Comparison of ENCODE assay signal across 8 cellular contexts in genomic region chr17:41678907-41679739, GRCh38. TPM values are rescaled to one million over a fixed set of nuclear protein-coding genes. Genes with fewer than 3 reads are reported as not detected.
A peak's percentile ranks its signal among the peaks of the same experiment; 100 is the strongest.
DNase-seq lines count a peak whose midpoint lies in the region; ATAC-seq, FAIRE-seq and TF ChIP-seq lines count a peak whose summit lies in the region.

No MANE protein-coding gene starts in this region.

- peaks cover 32% of the 10 kb centered on the region for H3K4me1 Mint-ChIP-seq in activated CD4-positive, alpha-beta T cell treated with anti-CD3 and anti-CD28 coated beads for 36 hours

- TF ChIP-seq CTCF in epithelial cell of proximal tubule (conservative IDR thresholded peaks at IDR 0.05; ENCODE audit: low read depth, low read length) (peak; percentile 49), parathyroid adenoma (IDR thresholded peaks at IDR 0.05) (peak; percentile 11)

- H3K9ac ChIP-seq in parathyroid adenoma, result no peak overlapping the region

- H3K36me3 ChIP-seq in parathyroid adenoma (ENCODE audit: control insufficient read depth, insufficient read depth, low read length), result no peaks in the 10 kb centered on the region

- H3K36me3 Mint-ChIP-seq in activated CD4-positive, alpha-beta T cell treated with anti-CD3 and anti-CD28 coated beads for 36 hours (ENCODE audit: low read depth), result peaks cover 5% of the 10 kb centered on the region

- H3K27ac ChIP-seq in parathyroid adenoma, result peak overlapping the region; percentile 60

- peak overlapping the region; percentile 94 for H3K27ac Mint-ChIP-seq in activated CD4-positive, alpha-beta T cell treated with anti-CD3 and anti-CD28 coated beads for 36 hours

- H3K4me2 ChIP-seq in parathyroid adenoma (ENCODE audit: low read length), result peak overlapping the region; percentile 49

- peak; percentile 45 for ATAC-seq in GM19324 (IDR thresholded peaks at IDR 0.05; ENCODE audit: low FRiP score, unreplicated experiment)
- ATAC-seq in activated CD4-positive, alpha-beta T cell treated with anti-CD3 and anti-CD28 coated beads for 36 hours, result peak; percentile 91
- no peak for ATAC-seq in GM18519 (IDR thresholded peaks at IDR 0.05; ENCODE audit: low FRiP score, unreplicated experiment)

- no peak for FAIRE-seq in HTR-8/SVneo (lab: Jason Lieb, UNC)

- H3K9me3 ChIP-seq in parathyroid adenoma (ENCODE audit: control insufficient read depth, low read length), result no peaks in the 10 kb centered on the region

- CTCF ChIA-PET in activated CD4-positive, alpha-beta T cell treated with anti-CD3 and anti-CD28 coated beads for 36 hours (lab: Charles Lee), result interaction anchor here (0.6 to 4.5 kb wide), 10 partner anchors 11 to 1117 kb away, joined by 3 to 73 read pairs (median 6); partner anchors contain the start of gene EIF1

- peak overlapping the region; percentile 48 for H2AFZ ChIP-seq in parathyroid adenoma

- H3K4me1 ChIP-seq in parathyroid adenoma, result no peaks in the 10 kb centered on the region

- H3K27me3 Mint-ChIP-seq in activated CD4-positive, alpha-beta T cell treated with anti-CD3 and anti-CD28 coated beads for 36 hours, result no peaks in the 10 kb centered on the region

- intact Hi-C loops in activated CD4-positive, alpha-beta T cell treated with anti-CD3 and anti-CD28 coated beads for 36 hours (cut with DNase I, micrococcal nuclease), result loop anchor here (1.0 to 5.0 kb wide), 4 partner anchors 9 to 1067 kb away; partner anchors contain the start of gene EIF1 (in 2 of the 2)

- DNase-seq in AML-193 (lab: John Stamatoyannopoulos, UW) (peak; percentile 92 to 94), HTR-8/SVneo (ENCODE audit: insufficient read length, low spot score) (peak; percentile 53), epithelial cell of proximal tubule (ENCODE audit: low read depth) (peak; percentile 83), mucosa of gallbladder (ENCODE audit: low spot score) (no peak)
- peak; percentile 79 for DNase-seq in activated CD4-positive, alpha-beta T cell treated with anti-CD3 and anti-CD28 coated beads for 36 hours

- POLR2A ChIA-PET in activated CD4-positive, alpha-beta T cell treated with anti-CD3 and anti-CD28 coated beads for 36 hours (lab: Charles Lee), result interaction anchor here (0.6 to 3.9 kb wide), 9 partner anchors 9 to 1137 kb away, joined by 3 to 147 read pairs (median 3); partner anchors contain the start of gene EIF1

- peak overlapping the region; percentile 72 for H3K4me3 Mint-ChIP-seq in activated CD4-positive, alpha-beta T cell treated with anti-CD3 and anti-CD28 coated beads for 36 hours

- H3K4me3 ChIP-seq in epithelial cell of proximal tubule (ENCODE audit: low read depth, low read length) (peak overlapping the region; percentile 53), parathyroid adenoma (ENCODE audit: low read depth, low read length) (no peak overlapping the region)

- H3K27me3 ChIP-seq in parathyroid adenoma (ENCODE audit: control insufficient read depth, insufficient read depth, low read length), result no peaks in the 10 kb centered on the region

- no peaks in the 10 kb centered on the region for H3K79me2 ChIP-seq in parathyroid adenoma

- no peaks in the 10 kb centered on the region for H3K9me3 Mint-ChIP-seq in activated CD4-positive, alpha-beta T cell treated with anti-CD3 and anti-CD28 coated beads for 36 hours (ENCODE audit: low read depth)

RNA-seq across cellular contexts. Expression of gene EIF1, which starts 9.6 kb away (rescaled TPM):
- 100 to 1,000 TPM; 869 to 977 TPM for total RNA-seq in activated CD4-positive, alpha-beta T cell treated with anti-CD3 and anti-CD28 coated beads for 36 hours
- total RNA-seq in epithelial cell of proximal tubule (59.0 and 86.7 TPM in 2 replicates), mucosa of gallbladder (723 TPM)

RNA-seq across cellular contexts. Expression of gene GAST, which starts 33.0 kb away (rescaled TPM):
- total RNA-seq in activated CD4-positive, alpha-beta T cell treated with anti-CD3 and anti-CD28 coated beads for 36 hours, result not detected
- total RNA-seq in epithelial cell of proximal tubule (not detected in 2 replicates), mucosa of gallbladder (not detected)

RNA-seq across cellular contexts. Expression of gene KRT17, which starts 54.7 kb away (rescaled TPM):
- total RNA-seq in activated CD4-positive, alpha-beta T cell treated with anti-CD3 and anti-CD28 coated beads for 36 hours, result not detected
- total RNA-seq in epithelial cell of proximal tubule (20.8 and 88.8 TPM in 2 replicates), mucosa of gallbladder (not detected)

RNA-seq across cellular contexts. Expression of gene HAP1, which starts 55.3 kb away (rescaled TPM):
- total RNA-seq in activated CD4-positive, alpha-beta T cell treated with anti-CD3 and anti-CD28 coated beads for 36 hours, result not detected
- total RNA-seq in epithelial cell of proximal tubule (0.06 and 0.14 TPM in 2 replicates), mucosa of gallbladder (1.9 TPM)

Comparison
In these comparisons a context has a peak if more than half of its experiments do, and no peak if none do; other contexts are left out.
1. RNA of gene KRT17, which starts 54.7 kb away (total RNA-seq): 20.8 to 88.8 TPM in epithelial cell of proximal tubule; not detected in mucosa of gallbladder (single experiment) and not detected in activated CD4-positive, alpha-beta T cell treated with anti-CD3 and anti-CD28 coated beads for 36 hours; every median in the first group is over 10 times any median in the second.